1 cellular context compared by ENCODE assay signal in the genomic region with DNA sequence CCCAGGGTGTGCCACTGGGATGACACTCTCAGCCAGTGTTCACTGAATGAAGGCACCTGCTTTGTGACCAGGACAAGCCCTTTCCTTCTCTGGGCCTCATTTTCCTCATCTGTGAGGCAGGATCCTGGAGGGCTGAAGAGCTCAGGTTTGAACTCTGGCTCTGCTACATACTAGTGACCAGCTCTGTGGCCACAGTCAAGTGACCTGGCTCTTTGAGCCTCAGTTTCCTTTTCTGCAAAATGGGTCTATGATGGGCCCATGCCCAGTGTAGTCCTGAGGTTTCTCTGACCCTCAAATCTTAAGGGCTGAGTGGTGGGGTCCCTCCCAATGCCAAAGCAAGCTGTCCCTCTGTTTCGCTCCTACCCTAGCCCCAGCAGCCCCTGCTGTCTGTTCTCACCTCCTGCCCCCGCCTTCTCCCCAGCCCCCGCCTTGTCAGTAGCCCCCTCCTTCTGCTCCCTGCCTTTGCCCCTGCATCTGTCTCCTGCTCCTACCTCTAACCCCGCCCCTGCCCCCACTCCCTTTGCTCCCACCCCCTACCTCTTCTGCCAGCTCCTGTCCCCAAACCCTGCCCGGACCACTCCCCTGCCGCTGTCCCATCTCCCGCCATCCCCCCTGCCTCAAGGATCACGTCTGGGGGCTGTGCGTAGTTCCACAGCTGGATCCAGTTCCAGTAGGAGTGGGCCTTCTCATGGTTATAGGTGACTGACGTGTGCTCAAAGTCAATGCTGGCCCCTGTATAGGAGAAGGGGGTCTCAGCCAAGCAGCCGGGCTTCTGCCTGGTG.
TF ChIP-seq lines count a peak whose summit lies in the region.

No MANE protein-coding gene starts in this region.

TF ChIP-seq in IMR-90, 13 proteins besides CTCF, POLR2A, EP300 and RAD21:
- TF ChIP-seq SMC3 (IDR thresholded peaks at IDR 0.05; ENCODE audit: low read depth, low read length) (no peak), FOS (IDR thresholded peaks at IDR 0.05; ENCODE audit: low read depth, low read length) (no peak), NFE2L2 (IDR thresholded peaks at IDR 0.05; ENCODE audit: low read depth, low read length) (no peak), MXI1 (IDR thresholded peaks at IDR 0.05; ENCODE audit: borderline replicate concordance, low read depth, low read length) (no peak), CHD1 (IDR thresholded peaks at IDR 0.05; ENCODE audit: low read depth, low read length) (no peak), BHLHE40 (IDR thresholded peaks at IDR 0.05; ENCODE audit: low read depth, low read length) (no peak), MAZ (IDR thresholded peaks at IDR 0.05; ENCODE audit: borderline replicate concordance, low read depth, low read length) (no peak), RFX5 (IDR thresholded peaks at IDR 0.05; ENCODE audit: low read depth, low read length) (no peak)
- TF ChIP-seq, protein P1, sequence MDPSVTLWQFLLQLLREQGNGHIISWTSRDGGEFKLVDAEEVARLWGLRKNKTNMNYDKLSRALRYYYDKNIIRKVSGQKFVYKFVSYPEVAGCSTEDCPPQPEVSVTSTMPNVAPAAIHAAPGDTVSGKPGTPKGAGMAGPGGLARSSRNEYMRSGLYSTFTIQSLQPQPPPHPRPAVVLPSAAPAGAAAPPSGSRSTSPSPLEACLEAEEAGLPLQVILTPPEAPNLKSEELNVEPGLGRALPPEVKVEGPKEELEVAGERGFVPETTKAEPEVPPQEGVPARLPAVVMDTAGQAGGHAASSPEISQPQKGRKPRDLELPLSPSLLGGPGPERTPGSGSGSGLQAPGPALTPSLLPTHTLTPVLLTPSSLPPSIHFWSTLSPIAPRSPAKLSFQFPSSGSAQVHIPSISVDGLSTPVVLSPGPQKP (IDR thresholded peaks at IDR 0.05; ENCODE audit: borderline replicate concordance, low read depth, low read length) = no peak
- TF ChIP-seq, protein P2, sequence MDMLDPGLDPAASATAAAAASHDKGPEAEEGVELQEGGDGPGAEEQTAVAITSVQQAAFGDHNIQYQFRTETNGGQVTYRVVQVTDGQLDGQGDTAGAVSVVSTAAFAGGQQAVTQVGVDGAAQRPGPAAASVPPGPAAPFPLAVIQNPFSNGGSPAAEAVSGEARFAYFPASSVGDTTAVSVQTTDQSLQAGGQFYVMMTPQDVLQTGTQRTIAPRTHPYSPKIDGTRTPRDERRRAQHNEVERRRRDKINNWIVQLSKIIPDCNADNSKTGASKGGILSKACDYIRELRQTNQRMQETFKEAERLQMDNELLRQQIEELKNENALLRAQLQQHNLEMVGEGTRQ (IDR thresholded peaks at IDR 0.05; ENCODE audit: low read depth, low read length) = no peak
